22 cellular contexts compared by ENCODE assay signal in the genomic region with DNA sequence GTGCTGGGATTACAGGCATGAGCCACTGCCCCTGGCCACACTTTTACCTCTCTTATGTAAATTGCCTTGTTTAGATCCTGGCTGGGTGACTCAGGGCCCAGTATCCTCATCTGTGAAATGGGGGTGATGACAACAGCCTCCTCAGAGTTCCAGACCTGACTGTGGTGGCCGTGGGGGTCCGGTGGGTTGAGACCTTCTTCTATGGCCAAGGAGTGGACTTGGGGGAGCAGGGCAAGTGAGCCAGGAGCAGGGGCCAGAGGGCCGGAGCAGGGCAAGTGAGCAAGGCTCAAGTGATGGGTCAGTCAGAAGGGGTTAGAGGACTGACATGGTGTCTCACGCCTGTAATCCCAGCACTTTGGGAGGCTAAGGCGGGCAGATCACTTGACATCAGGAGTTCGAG. TPM values are rescaled to one million over a fixed set of nuclear protein-coding genes. Genes with fewer than 3 reads are reported as not detected.
DNase-seq lines count a peak whose midpoint lies in the region; ATAC-seq, FAIRE-seq and TF ChIP-seq lines count a peak whose summit lies in the region.
"Had no signal": no experiment of that assay in that cellular context is flagged by ENCODE, and none has a peak within 500 bp of the region (broad histone marks: within the 10 kb centered on the region; RNA-seq: fewer than 3 reads in every experiment).

No MANE protein-coding gene starts in this region.

- CTCF ChIA-PET in activated naive CD4-positive, alpha-beta T cell treated with anti-CD3 and anti-CD28 coated beads, Interleukin-2, amount 10 ng/mL, durations not matched to agents 7 days and 5 days (lab: Charles Lee), result interaction anchor here (1.0 to 1.1 kb wide), 2 partner anchors 128 to 216 kb away, joined by 4 read pairs; a partner anchor contains a TSS
- CTCF ChIA-PET in IMR-90 (lab: Yijun Ruan, JAX), result no interaction called here
- CTCF ChIA-PET in K562 (lab: Yijun Ruan, JAX; ENCODE audit: low intra/inter-chr PET ratio), result interaction anchor here (0.6 kb wide), 1 partner anchor 50 kb away, joined by 3 read pairs; no protein-coding TSS in a partner anchor
- CTCF ChIA-PET in CD8-positive, alpha-beta memory T cell (lab: Charles Lee), result interaction anchor here (0.7 to 2.4 kb wide), 5 partner anchors 30 to 216 kb away, joined by 3 to 9 read pairs (median 4); a partner anchor contains a TSS

- H3K79me1 ChIP-seq in IMR-90 (ENCODE audit: low read depth in 1 of 2, low read length in 2 of 2), result no peaks in the 10 kb centered on the region

- intact Hi-C loops in IMR-90 (cut with micrococcal nuclease), result no loop called here
- intact Hi-C loops in K562 (cut with micrococcal nuclease), result no loop called here

- H3K27me3 ChIP-seq in IMR-90 (ENCODE audit: control insufficient read depth, insufficient read depth, low read length) (peaks cover 13% of the 10 kb centered on the region; the same call in 1 of the 2 replicates), K562 (ENCODE audit: control insufficient read depth in 2 of 2, insufficient read depth in 2 of 2, low read length in 2 of 2) (no peaks in the 10 kb centered on the region), MG63 (0 out of 2 replicates have a peak, but pooled peaks cover 3% of the 10 kb centered on the region)
- no peaks in the 10 kb centered on the region for H3K27me3 ChIP-seq in CD8-positive, alpha-beta memory T cell (ENCODE audit: insufficient read depth, low read length, poor library complexity, severe bottlenecking)

- H3K36me3 Mint-ChIP-seq in activated naive CD4-positive, alpha-beta T cell treated with anti-CD3 and anti-CD28 coated beads, Interleukin-2, amount 10 ng/mL, durations not matched to agents 7 days and 5 days, result peaks cover 2% of the 10 kb centered on the region
- no peaks in the 10 kb centered on the region for H3K36me3 Mint-ChIP-seq in stimulated activated memory B cell treated with anti-CD40 and anti-IgM and Interleukin-4, amounts not matched to agents 10 μg/mL and 1 μg/mL and 100 μg/mL, for 72 hours
- H3K36me3 Mint-ChIP-seq in CD8-positive, alpha-beta memory T cell, result no peaks in the 10 kb centered on the region

- ATAC-seq in IMR-90 (ENCODE audit: low read depth), result no peak
- no peak for ATAC-seq in K562
- no peak for ATAC-seq in stimulated activated memory B cell treated with anti-CD40 and anti-IgM and Interleukin-4, amounts not matched to agents 10 μg/mL and 1 μg/mL and 100 μg/mL, for 72 hours

- H3K4me2 ChIP-seq in IMR-90 (ENCODE audit: low read depth, low read length), result no peak overlapping the region
- H3K4me2 ChIP-seq in K562 (ENCODE audit: insufficient read depth, low read length), result no peak overlapping the region

- 93% methylated on average over 4 of the region's 6 CpGs; no CpG with 5 or more reads in 1 of the 2 experiments for WGBS in IMR-90 (ENCODE audit: extremely low coverage in 2 of 2, insufficient read length in 1 of 2), 2 experiments
- 88% methylated on average over 6 of the region's 6 CpGs for WGBS in K562 (ENCODE audit: insufficient coverage, low coverage, missing lambda C conversion rate)

- no peaks in the 10 kb centered on the region for H4K20me1 ChIP-seq in IMR-90 (ENCODE audit: insufficient read depth, low read length)
- H4K20me1 ChIP-seq in K562 (replicated peaks; ENCODE audit: control insufficient read depth, insufficient read depth, low read length), result no peaks in the 10 kb centered on the region; the same call in 1 of the 2 replicates

- no peak overlapping the region for H4K5ac ChIP-seq in IMR-90 (ENCODE audit: low read depth, low read length)

- DNase-seq in activated naive CD4-positive, alpha-beta T cell treated with anti-CD3 and anti-CD28 coated beads, Interleukin-2, amount 10 ng/mL, durations not matched to agents 7 days and 5 days, result no peak
- DNase-seq in activated naive CD4-positive, alpha-beta T cell treated with anti-CD3 and anti-CD28 coated beads, Interleukin-2, amount 50 U/mL, for 16 hours, result no peak
- DNase-seq in IMR-90, result no peak
- DNase-seq in K562 (ENCODE audit: extremely low read depth in 1 of 4, low spot score in 3 of 4), result peak in 1 of 4 experiments; percentile 1
- DNase-seq in MG63, result no peak
- DNase-seq in CD8-positive, alpha-beta memory T cell, result no peak
- DNase-seq: ACHN; AML-193; CD4-positive, CD25-positive, alpha-beta regulatory T cell; DMS79 treated with DMSO at 0.1 percent for 48 hours; HCEC 1CT; MV-4-11; NCI-H1417 treated with DMSO at 0.1 percent for 48 hours; NCI-H1930; NCI-H446 treated with DMSO at 0.1 percent for 48 hours; NCI-H748 treated with DMSO at 0.1 percent for 48 hours; SJCRH30 had no signal

- H2AFZ ChIP-seq in IMR-90 (replicated peaks; ENCODE audit: low read length, poor library complexity) (no peak overlapping the region), K562 (ENCODE audit: low read depth, low read length) (0 out of 2 replicates have a peak overlapping the region, but pooled peaks have one; percentile 71)

- H3K23ac ChIP-seq in IMR-90 (ENCODE audit: low read depth, low read length), result no peak overlapping the region

- H3K4me3 ChIP-seq in IMR-90 (ENCODE audit: insufficient read depth, low read depth, low read length) (no peak overlapping the region), K562 (no peak overlapping the region), MG63 (no peak overlapping the region)
- no peak overlapping the region for H3K4me3 ChIP-seq in CD8-positive, alpha-beta memory T cell (ENCODE audit: low read length)
- H3K4me3 ChIP-seq: GM12878, SJCRH30 had no signal

- H3K4me1 ChIP-seq in IMR-90 (ENCODE audit: control insufficient read depth, insufficient read depth, low read length), result no peaks in the 10 kb centered on the region
- peaks cover 19 to 33% of the 10 kb centered on the region in 2 experiments; a peak in 4 of 5 replicates for H3K4me1 ChIP-seq in K562 (replicated peaks in 1 of 2; ENCODE audit: control insufficient read depth in 2 of 2, insufficient read depth in 2 of 2, low read length in 2 of 2)
- H3K4me1 ChIP-seq in CD8-positive, alpha-beta memory T cell (ENCODE audit: insufficient read depth, low read length), result peaks cover 61% of the 10 kb centered on the region

- no peak overlapping the region for H3K9ac ChIP-seq in IMR-90 (ENCODE audit: low read depth, low read length)
- no peak overlapping the region for H3K9ac ChIP-seq in K562 (ENCODE audit: insufficient read depth in 1 of 2, low read depth in 2 of 2, low read length in 2 of 2)

- no peak overlapping the region for H4K91ac ChIP-seq in IMR-90 (ENCODE audit: insufficient read depth, low read depth, low read length)

- H3K14ac ChIP-seq in IMR-90 (replicated peaks; ENCODE audit: low read depth, low read length), result no peak overlapping the region

- no peak overlapping the region for H2BK20ac ChIP-seq in IMR-90 (ENCODE audit: low read depth, low read length)

- no peak for TF ChIP-seq RAD21 in IMR-90 (IDR thresholded peaks at IDR 0.05; ENCODE audit: low read length)
- no peak for TF ChIP-seq RAD21 in K562 (CRISPR knock-in tag; conservative IDR thresholded peaks at IDR 0.05 in 1 of 2, IDR thresholded peaks at IDR 0.05 in 1 of 2)

- H3K9me3 Mint-ChIP-seq in activated naive CD4-positive, alpha-beta T cell treated with anti-CD3 and anti-CD28 coated beads, Interleukin-2, amount 10 ng/mL, durations not matched to agents 7 days and 5 days, result no peaks in the 10 kb centered on the region
- no peaks in the 10 kb centered on the region for H3K9me3 Mint-ChIP-seq in stimulated activated memory B cell treated with anti-CD40 and anti-IgM and Interleukin-4, amounts not matched to agents 10 μg/mL and 1 μg/mL and 100 μg/mL, for 72 hours
- no peaks in the 10 kb centered on the region for H3K9me3 Mint-ChIP-seq in CD8-positive, alpha-beta memory T cell
- H3K9me3 Mint-ChIP-seq: CD4-positive, CD25-positive, alpha-beta regulatory T cell had no signal

- BruUV-seq in IMR-90 (replicated peaks; lab: Mats Ljungman, UMichigan), result no TSS peak
- BruUV-seq in K562 (replicated peaks; lab: Mats Ljungman, UMichigan), result no TSS peak

- TF ChIP-seq POLR2A in IMR-90 (IDR thresholded peaks at IDR 0.05; ENCODE audit: low read depth, low read length) (no peak), K562 (conservative IDR thresholded peaks at IDR 0.05) (no peak)

- H3K27me3 Mint-ChIP-seq in activated naive CD4-positive, alpha-beta T cell treated with anti-CD3 and anti-CD28 coated beads, Interleukin-2, amount 10 ng/mL, durations not matched to agents 7 days and 5 days, result peaks cover 13% of the 10 kb centered on the region
- H3K27me3 Mint-ChIP-seq in stimulated activated memory B cell treated with anti-CD40 and anti-IgM and Interleukin-4, amounts not matched to agents 10 μg/mL and 1 μg/mL and 100 μg/mL, for 72 hours, result no peaks in the 10 kb centered on the region
- H3K27me3 Mint-ChIP-seq in CD8-positive, alpha-beta memory T cell, result no peaks in the 10 kb centered on the region
- H3K27me3 Mint-ChIP-seq: CD4-positive, CD25-positive, alpha-beta regulatory T cell; IgD-negative memory B cell had no signal

- no peak overlapping the region for H3K4me3 Mint-ChIP-seq in activated naive CD4-positive, alpha-beta T cell treated with anti-CD3 and anti-CD28 coated beads, Interleukin-2, amount 10 ng/mL, durations not matched to agents 7 days and 5 days
- no peak overlapping the region for H3K4me3 Mint-ChIP-seq in stimulated activated memory B cell treated with anti-CD40 and anti-IgM and Interleukin-4, amounts not matched to agents 10 μg/mL and 1 μg/mL and 100 μg/mL, for 72 hours
- H3K4me3 Mint-ChIP-seq in CD8-positive, alpha-beta memory T cell, result no peak overlapping the region

- in situ Hi-C loops in IMR-90 (cut with MboI; ENCODE audit: low sequenced_read_pairs), result no loop called here
- in situ Hi-C loops in K562 (cut with MboI), result no loop called here

- H2AK5ac ChIP-seq in IMR-90 (ENCODE audit: low read depth, low read length), result no peak overlapping the region

- H2AK9ac ChIP-seq in IMR-90 (replicated peaks; ENCODE audit: low read depth, low read length, poor library complexity), result peak overlapping the region; percentile 28

- no peak for FAIRE-seq in K562 (lab: Jason Lieb, UNC)
- FAIRE-seq: G401.6, GM12878 had no signal

- POLR2A ChIA-PET in IMR-90 (lab: Charles Lee; ENCODE audit: unreplicated experiment) (no interaction called here), K562 (lab: Yijun Ruan, JAX) (no interaction called here)
- POLR2A ChIA-PET in CD8-positive, alpha-beta memory T cell (lab: Charles Lee), result no interaction called here

- no peak overlapping the region for H3K27ac ChIP-seq in IMR-90 (ENCODE audit: insufficient read depth, low read length)
- H3K27ac ChIP-seq in K562 (ENCODE audit: extremely low read depth, low read depth, low read length), result no peak overlapping the region
- H3K27ac ChIP-seq in CD8-positive, alpha-beta memory T cell (ENCODE audit: low read depth, low read length), result no peak overlapping the region
- H3K27ac ChIP-seq: RWPE1, SJCRH30 had no signal

- H4K8ac ChIP-seq in IMR-90 (ENCODE audit: low read depth in 2 of 2, low read length in 2 of 2), result no peak overlapping the region

- H3K56ac ChIP-seq in IMR-90 (ENCODE audit: extremely low read depth, insufficient read depth, low read length), result no peak overlapping the region

- H3K79me2 ChIP-seq in K562 (ENCODE audit: control insufficient read depth, insufficient read depth, low read length), result no peaks in the 10 kb centered on the region

- H3K9me3 ChIP-seq in IMR-90 (ENCODE audit: control insufficient read depth, insufficient read depth, low read length) (no peaks in the 10 kb centered on the region), K562 (replicated peaks; ENCODE audit: control insufficient read depth, insufficient read depth, low read depth, low read length) (no peaks in the 10 kb centered on the region), MG63 (no peaks in the 10 kb centered on the region)
- no peaks in the 10 kb centered on the region for H3K9me3 ChIP-seq in CD8-positive, alpha-beta memory T cell (ENCODE audit: low read length)
- H3K9me3 ChIP-seq: SJCRH30 had no signal

- dilution Hi-C loops in IMR-90 (cut with HindIII; ENCODE audit: low sequenced_read_pairs, unreplicated experiment), result no loop called here

- TF ChIP-seq CTCF in IMR-90 (conservative IDR thresholded peaks at IDR 0.05; ENCODE audit: low read depth, low read length) (no peak), K562 (IDR thresholded peaks at IDR 0.05 in 2 of 3, conservative IDR thresholded peaks at IDR 0.05 in 1 of 3; ENCODE audit: insufficient read depth in 2 of 3, low read depth in 1 of 3, low read length in 3 of 3) (no peak)

- H3K4me1 Mint-ChIP-seq in activated naive CD4-positive, alpha-beta T cell treated with anti-CD3 and anti-CD28 coated beads, Interleukin-2, amount 10 ng/mL, durations not matched to agents 7 days and 5 days, result peaks cover 66% of the 10 kb centered on the region
- H3K4me1 Mint-ChIP-seq in stimulated activated memory B cell treated with anti-CD40 and anti-IgM and Interleukin-4, amounts not matched to agents 10 μg/mL and 1 μg/mL and 100 μg/mL, for 72 hours, result peaks cover 64% of the 10 kb centered on the region
- peaks cover 30 to 56% (median 48%) of the 10 kb centered on the region in 3 donors for H3K4me1 Mint-ChIP-seq in CD8-positive, alpha-beta memory T cell

- H3K27ac Mint-ChIP-seq in activated naive CD4-positive, alpha-beta T cell treated with anti-CD3 and anti-CD28 coated beads, Interleukin-2, amount 10 ng/mL, durations not matched to agents 7 days and 5 days, result peak overlapping the region; percentile 3
- peak overlapping the region; percentile 71 for H3K27ac Mint-ChIP-seq in stimulated activated memory B cell treated with anti-CD40 and anti-IgM and Interleukin-4, amounts not matched to agents 10 μg/mL and 1 μg/mL and 100 μg/mL, for 72 hours
- peak overlapping the region in 3 of 8 donors; percentile 3 to 52 (median 47) for H3K27ac Mint-ChIP-seq in CD8-positive, alpha-beta memory T cell

- no peak for TF ChIP-seq EP300 in K562 (IDR thresholded peaks at IDR 0.05; ENCODE audit: low read length)

- no peak overlapping the region for H2BK120ac ChIP-seq in IMR-90 (ENCODE audit: low read depth, low read length)

- H2BK5ac ChIP-seq in IMR-90 (ENCODE audit: low read depth, low read length, poor library complexity, severe bottlenecking), result no peak overlapping the region

- H3K4ac ChIP-seq in IMR-90 (ENCODE audit: low read depth, low read length), result no peak overlapping the region

- H2BK15ac ChIP-seq in IMR-90 (ENCODE audit: low read depth, low read length), result no peak overlapping the region

- H3K36me3 ChIP-seq in IMR-90 (ENCODE audit: control insufficient read depth, insufficient read depth, low read length) (no peaks in the 10 kb centered on the region), K562 (ENCODE audit: control insufficient read depth, insufficient read depth, low read length) (no peaks in the 10 kb centered on the region), MG63 (no peaks in the 10 kb centered on the region)
- no peaks in the 10 kb centered on the region for H3K36me3 ChIP-seq in CD8-positive, alpha-beta memory T cell (ENCODE audit: insufficient read depth, low read length)
- H3K36me3 ChIP-seq: SJCRH30 had no signal

- H3K18ac ChIP-seq in IMR-90 (ENCODE audit: low read depth, low read length), result no peak overlapping the region

- H3K9me1 ChIP-seq in IMR-90 (ENCODE audit: insufficient read depth, low read length) (no peaks in the 10 kb centered on the region), K562 (ENCODE audit: control insufficient read depth, insufficient read depth, low read length) (no peaks in the 10 kb centered on the region)

RNA-seq across cellular contexts. Expression of a gene that starts 28.7 kb away (rescaled TPM):
- total RNA-seq in IMR-90 (2012; rRNA removed), result 7.5 and 7.7 TPM in 2 replicates
- 14.6 and 15.0 TPM in 2 replicates for polyA plus RNA-seq in IMR-90 (2012; rRNA removed)
- polyA plus RNA-seq in IMR-90 (2012; cell fraction: cytosol; rRNA removed), result 8.9 and 17.0 TPM in 2 replicates
- polyA plus RNA-seq in IMR-90 (2012; cell fraction: nucleus; rRNA removed; ENCODE audit: low replicate concordance), result 20.5 and 31.2 TPM in 2 replicates
- total RNA-seq in K562 (2011; cell fraction: chromatin; rRNA removed; ENCODE audit: low replicate concordance), result 133 and 378 TPM in 2 replicates
- total RNA-seq in K562 (2011; cell fraction: nucleolus; rRNA removed), result 188 and 218 TPM in 2 replicates
- total RNA-seq in K562 (2011; cell fraction: nucleoplasm; rRNA removed), result 153 and 170 TPM in 2 replicates
- 31.1 and 34.2 TPM in 2 replicates for total RNA-seq in K562 (2014; rRNA removed)
- 8.3 and 10.0 TPM in 2 replicates for total RNA-seq in K562 (2014; rRNA removed; fragmentation: Illumina TruSeq; extraction: Trizol)
- total RNA-seq in K562 (2015; rRNA removed; fragmentation: Illumina TruSeq; extraction: Trizol), result 11.4 and 11.9 TPM in 2 replicates
- 58.2 and 68.9 TPM in 2 replicates for total RNA-seq in K562 (2021)
- 15.6 and 30.7 TPM in 2 replicates for polyA plus RNA-seq in K562 (2011; rRNA removed)
- 15.4 and 18.5 TPM in 2 replicates for polyA plus RNA-seq in K562 (2011; cell fraction: cytosol; rRNA removed)
- polyA plus RNA-seq in K562 (2011; cell fraction: nucleus; rRNA removed), result 97.7 and 167 TPM in 2 replicates
- 50.5 and 78.5 TPM in 2 replicates for polyA plus RNA-seq in K562 (2012)
- 32.2 and 45.4 TPM in 2 replicates for polyA plus RNA-seq in K562 (2014; fragmentation: Illumina TruSeq; extraction: Trizol)
- polyA plus RNA-seq in K562 (2014; fragmentation: Nextera tagmentation; extraction: Ambion mirVana), result 1 to 10 TPM; 2.5 to 3.1 TPM
- 28.2 and 35.7 TPM in 2 replicates for polyA plus RNA-seq in K562 (2014; rRNA removed)
- polyA minus RNA-seq in K562 (2011; rRNA and poly(A)+ RNA removed), result 22.6 and 23.8 TPM in 2 replicates
- polyA minus RNA-seq in K562 (2011; cell fraction: cytosol; rRNA and poly(A)+ RNA removed), result 20.7 and 23.5 TPM in 2 replicates
- 38.5 and 43.3 TPM in 2 replicates for polyA minus RNA-seq in K562 (2011; cell fraction: nucleus; rRNA and poly(A)+ RNA removed)
- 37.5 and 56.7 TPM in 2 replicates for total RNA-seq in MG63 (2014; rRNA removed; shearing (Covaris generic); ENCODE audit: low replicate concordance)
- total RNA-seq in CD8-positive, alpha-beta memory T cell, result 100 to 1,000 TPM; 231 to 233 TPM
- polyA plus RNA-seq in CD8-positive, alpha-beta memory T cell, result 311 TPM
